In genomic region chr10:43351301-43351700, GRCh38 we compare ENCODE assay signal across 32 cellular contexts. TPM values are rescaled to one million over a fixed set of nuclear protein-coding genes. Genes with fewer than 3 reads are reported as not detected.
"Had no signal": no experiment of that assay in that cellular context is flagged by ENCODE, and none has a peak within 500 bp of the region (broad histone marks: within the 10 kb centered on the region; RNA-seq: fewer than 3 reads in every experiment).

No MANE protein-coding gene starts in this region.

- H3K36me3 ChIP-seq: gastrocnemius medialis, heart left ventricle, left lung, prostate gland, sigmoid colon, suprapubic skin, transverse colon, upper lobe of right lung, uterus had no signal

- ATAC-seq: esophagus mucosa; gastrocnemius medialis; left cardiac atrium; natural killer cell treated with Interleukin-12 subunit alpha and Interleukin-12 subunit beta and Interleukin-15 and Interleukin-18, amount 100 ng/mL, for 72 hours; right cardiac atrium; stimulated activated effector memory CD8-positive, alpha-beta T cell treated with anti-CD3 and anti-CD28 coated beads, Interleukin-12 subunit alpha, Interleukin-12 subunit beta, amount 100 ng/mL, for 72 hours; upper lobe of right lung had no signal

- H3K27me3 ChIP-seq: hepatocyte, suprapubic skin, upper lobe of right lung had no signal

- H3K4me1 ChIP-seq: gastrocnemius medialis, upper lobe of right lung, uterus had no signal

- DNase-seq: effector CD8-positive, alpha-beta T cell; endodermal cell; foreskin fibroblast; gastrocnemius medialis; left cardiac atrium; left lung; mesenchymal stem cell; mucosa of descending colon; naive B cell; right cardiac atrium; sigmoid colon; stimulated activated CD4-positive, alpha-beta T cell treated with anti-CD3 and anti-CD28 coated beads, Interleukin-2, amount 100 ng/mL, for 24 hours; stimulated activated CD4-positive, alpha-beta T cell treated with anti-CD3 and anti-CD28 coated beads, Interleukin-4, amount 100 ng/mL, for 24 hours; stimulated activated naive CD4-positive, alpha-beta T cell treated with Interleukin-2 at 50 U/mL for 16 hours; transverse colon; upper lobe of right lung; uterus had no signal

- H3K9me3 ChIP-seq: gastrocnemius medialis, heart left ventricle, left lung, mucosa of descending colon, prostate gland, sigmoid colon, suprapubic skin, transverse colon, upper lobe of right lung, uterus had no signal

- H3K4me3 ChIP-seq: gastrocnemius medialis, hepatocyte, left lung, mucosa of descending colon, prostate gland, sigmoid colon, suprapubic skin, transverse colon, upper lobe of right lung, uterus had no signal

- H3K27ac ChIP-seq: epithelial cell of prostate, gastrocnemius medialis, heart left ventricle, hepatocyte, left lung, prostate gland, sigmoid colon, suprapubic skin, transverse colon, upper lobe of right lung, uterus had no signal

RNA-seq across cellular contexts. Expression of gene FXYD4, which starts 20.1 kb away (rescaled TPM):
- total RNA-seq: esophagus mucosa; gastrocnemius medialis; heart left ventricle; kidney epithelial cell; left cardiac atrium; lower leg skin; lung microvascular endothelial cell; mesothelial cell of epicardium; mucosa of descending colon; natural killer cell treated with Interleukin-12 subunit alpha and Interleukin-12 subunit beta and Interleukin-15 and Interleukin-18, amount 100 ng/mL, for 72 hours; neural crest cell; osteocyte; prostate gland; right cardiac atrium; sigmoid colon; skeletal muscle tissue; suprapubic skin; transverse colon; uterus had no signal
